Comparison of ENCODE assay signal across 9 cellular contexts in genomic region chr15:37095993-37096877, GRCh38. TPM values are rescaled to one million over a fixed set of nuclear protein-coding genes. Genes with fewer than 3 reads are reported as not detected.
DNase-seq lines count a peak whose midpoint lies in the region; ATAC-seq, FAIRE-seq and TF ChIP-seq lines count a peak whose summit lies in the region.
"Had no signal": no experiment of that assay in that cellular context is flagged by ENCODE, and none has a peak within 500 bp of the region (broad histone marks: within the 10 kb centered on the region; RNA-seq: fewer than 3 reads in every experiment).

No MANE protein-coding gene starts in this region.

- no peaks in the 10 kb centered on the region for H3K27me3 Mint-ChIP-seq in Caco-2 (ENCODE audit: insufficient read depth, unreplicated experiment)
- H3K27me3 Mint-ChIP-seq in WTC11 (ENCODE audit: low read depth), result peaks cover 83% of the 10 kb centered on the region

- H3K9me3 ChIP-seq in Caco-2, result no peaks in the 10 kb centered on the region
- H3K9me3 ChIP-seq in pancreas, result no peaks in the 10 kb centered on the region

- BruUV-seq in Caco-2 (replicated peaks; lab: Mats Ljungman, UMichigan), result no TSS peak

- 52 to 61% methylated on average over 36 of the region's 36 CpGs for WGBS in pancreas, 2 donors

- H3K4me1 Mint-ChIP-seq in Caco-2 (ENCODE audit: low read depth, unreplicated experiment), result peaks cover 9% of the 10 kb centered on the region
- peaks cover 75% of the 10 kb centered on the region for H3K4me1 Mint-ChIP-seq in WTC11

- H3K9me3 Mint-ChIP-seq in Caco-2 (ENCODE audit: unreplicated experiment), result no peaks in the 10 kb centered on the region
- no peaks in the 10 kb centered on the region for H3K9me3 Mint-ChIP-seq in WTC11

- intact Hi-C loops in Caco-2 (cut with micrococcal nuclease; ENCODE audit: unreplicated experiment) (no loop called here), head of caudate nucleus (cut with DNase I) (no loop called here), pancreas (cut with DNase I) (no loop called here)

- POLR2A ChIA-PET in Caco-2 (lab: Charles Lee), result no interaction called here
- POLR2A ChIA-PET in WTC11 (lab: Charles Lee), result interaction anchor here (1.2 kb wide), 1 partner anchor 50 kb away, joined by 3 read pairs; no protein-coding TSS in a partner anchor

- H3K4me1 ChIP-seq in Caco-2, result peaks cover 5% of the 10 kb centered on the region; the same call in 1 of the 2 replicates
- H3K4me1 ChIP-seq in pancreas, result no peaks in the 10 kb centered on the region

- TF ChIP-seq CTCF in Caco-2 (IDR thresholded peaks at IDR 0.05; ENCODE audit: insufficient read depth in 1 of 2, low read depth in 1 of 2, low read length in 1 of 2, severe bottlenecking in 1 of 2, unreplicated experiment in 1 of 2) (no peak), WTC11 (IDR thresholded peaks at IDR 0.05) (no peak), pancreas (IDR thresholded peaks at IDR 0.05) (no peak)

- H3K36me3 ChIP-seq in Caco-2 (ENCODE audit: control insufficient read depth, insufficient read depth, low read length) (no peaks in the 10 kb centered on the region), pancreas (no peaks in the 10 kb centered on the region)

- H3K4me3 ChIP-seq in Caco-2 (ENCODE audit: low read depth, low read length) (no peak overlapping the region), pancreas (peak overlapping the region; percentile 3 to 71 (median 68))

- peaks cover 42% of the 10 kb centered on the region for H3K36me3 Mint-ChIP-seq in Caco-2 (ENCODE audit: insufficient read depth, unreplicated experiment)
- H3K36me3 Mint-ChIP-seq in WTC11, result no peaks in the 10 kb centered on the region

- H3K4me3 Mint-ChIP-seq in Caco-2 (ENCODE audit: unreplicated experiment) (peak overlapping the region; percentile 90), WTC11 (peak overlapping the region; percentile 76)

- H3K27me3 ChIP-seq in Caco-2 (replicated peaks; ENCODE audit: control insufficient read depth, insufficient read depth, low read length), result no peaks in the 10 kb centered on the region
- no peaks in the 10 kb centered on the region for H3K27me3 ChIP-seq in pancreas

- no peak overlapping the region for H3K27ac Mint-ChIP-seq in Caco-2 (ENCODE audit: unreplicated experiment)
- H3K27ac Mint-ChIP-seq in WTC11, result no peak overlapping the region

- no peak for FAIRE-seq in pancreas (lab: Jason Lieb, UNC)

- CTCF ChIA-PET in Caco-2 (lab: Charles Lee) (no interaction called here), WTC11 (lab: Charles Lee) (interaction anchor here (0.9 to 4.1 kb wide), 5 partner anchors 9 to 216 kb away, joined by 3 to 18 read pairs (median 5); no protein-coding TSS in a partner anchor)

- no peak for DNase-seq in Caco-2
- peak; percentile 50 for DNase-seq in WTC11 (ENCODE audit: low spot score)
- DNase-seq in head of caudate nucleus, result peak in 35 of 42 donors; percentile 23 to 75 (median 49)
- DNase-seq in pancreas, result peak in 1 of 6 donors; percentile 64
- DNase-seq in activated T-cell treated with anti-CD3 and anti-CD28 coated beads, Interleukin-2, amount 50 U/mL, for 48 hours, result no peak
- DNase-seq: activated T-cell treated with anti-CD3 and anti-CD28 coated beads, Interleukin-2, amount 50 U/mL, for 1 hour had no signal

- ATAC-seq in WTC11 (peak; percentile 8), pancreas (no peak), HG03460 (IDR thresholded peaks at IDR 0.05; ENCODE audit: unreplicated experiment) (no peak), HG03095 (IDR thresholded peaks at IDR 0.05; ENCODE audit: unreplicated experiment) (no peak), GM18870 (IDR thresholded peaks at IDR 0.05; ENCODE audit: unreplicated experiment) (no peak)

- peak overlapping the region; percentile 40 to 98 (median 86) for H3K27ac ChIP-seq in pancreas

TF ChIP-seq in WTC11, 78 proteins besides CTCF, POLR2A, EP300 and RAD21:
- TF ChIP-seq PRDM15 (CRISPR knock-in tag; IDR thresholded peaks at IDR 0.05) (no peak), TEAD1 (CRISPR knock-in tag; IDR thresholded peaks at IDR 0.05) (no peak), KAT7 (CRISPR knock-in tag; IDR thresholded peaks at IDR 0.05; ENCODE audit: borderline replicate concordance) (no peak), HMGA2 (CRISPR knock-in tag; IDR thresholded peaks at IDR 0.05) (no peak), ZNF532 (CRISPR knock-in tag; IDR thresholded peaks at IDR 0.05; ENCODE audit: borderline replicate concordance) (no peak), NR3C1 (CRISPR knock-in tag; conservative IDR thresholded peaks at IDR 0.05; ENCODE audit: low read depth) (no peak), IRF2 (CRISPR knock-in tag; IDR thresholded peaks at IDR 0.05; ENCODE audit: borderline replicate concordance, low read depth) (no peak), TEAD4 (CRISPR knock-in tag; IDR thresholded peaks at IDR 0.05) (no peak)

RNA-seq across cellular contexts. Expression of gene MEIS2, which starts 4.1 kb away (rescaled TPM):
- total RNA-seq in Caco-2 (2022), result 28.5 and 28.7 TPM in 2 replicates
- 0.30 to 1.2 TPM (median 0.57 TPM) in 3 replicates for total RNA-seq in WTC11 (2021)
- 10 to 100 TPM in 5 of 6 donors, 1 to 10 TPM in 1; 9.1 to 24.1 (median 14.8) TPM for total RNA-seq in pancreas
- 10 to 100 TPM; 10.7 to 30.5 TPM for polyA plus RNA-seq in pancreas

Comparison
In these comparisons a context has a peak if more than half of its experiments do, and no peak if none do; other contexts are left out.
1. DNase-seq: peak in WTC11 (single experiment) and head of caudate nucleus (35 of 42); none in Caco-2 (0 of 2) and activated T-cell treated with anti-CD3 and anti-CD28 coated beads, Interleukin-2, amount 50 U/mL, for 48 hours (0 of 2).